ENCODE assay signal across 6 cellular contexts in genomic region chr10:104941662-104942061, GRCh38.
"Had no signal": no experiment of that assay in that cellular context is flagged by ENCODE, and none has a peak within 500 bp of the region (broad histone marks: within the 10 kb centered on the region; RNA-seq: fewer than 3 reads in every experiment).

No MANE protein-coding gene starts in this region.

- H3K4me3 ChIP-seq: GM23248, K562 had no signal

- H3K4me3 Mint-ChIP-seq: H9 had no signal

- H3K9ac ChIP-seq: GM23248 had no signal

- H3K9me3 Mint-ChIP-seq: H9 had no signal

- H3K27ac Mint-ChIP-seq: H9 had no signal

- DNase-seq: GM23248, GOT3, H9, HCEC 1CT, IMR-90 had no signal

- H3K27ac ChIP-seq: GM23248 had no signal

- ATAC-seq: K562 had no signal

- H2AFZ ChIP-seq: GM23248 had no signal
